Comparison of ENCODE assay signal across 18 cellular contexts in genomic region chr7:135742371-135742770, GRCh38. TPM values are rescaled to one million over a fixed set of nuclear protein-coding genes. Genes with fewer than 3 reads are reported as not detected.
"Had no signal": no experiment of that assay in that cellular context is flagged by ENCODE, and none has a peak within 500 bp of the region (broad histone marks: within the 10 kb centered on the region; RNA-seq: fewer than 3 reads in every experiment).

No MANE protein-coding gene starts in this region.

- DNase-seq: activated T-cell treated with anti-CD3 and anti-CD28 coated beads, Interleukin-2, amount 50 U/mL, for 1 hour; aorta; dorsolateral prefrontal cortex; effector memory CD8-positive, alpha-beta T cell; naive thymus-derived CD4-positive, alpha-beta T cell; occipital lobe; stimulated activated CD4-positive, alpha-beta T cell treated with anti-CD3 and anti-CD28 coated beads, Interleukin-4, amount 100 ng/mL, for 4 hours; stimulated activated naive CD8-positive, alpha-beta T cell treated with anti-CD3 and anti-CD28 coated beads, Interleukin-15, Interleukin-2, amounts not matched to agents 100 U/mL and 50 U/mL, for 24 hours; T-helper 1 cell had no signal

- H3K4me3 ChIP-seq: dorsolateral prefrontal cortex, lung had no signal

- H3K27ac ChIP-seq: dorsolateral prefrontal cortex had no signal

RNA-seq across cellular contexts. Expression of gene FAM180A, which starts 6.2 kb away (rescaled TPM):
- total RNA-seq: activated naive CD4-positive, alpha-beta T cell treated with anti-CD3 and anti-CD28 coated beads, Interleukin-2, amount 50 U/mL, for 72 hours; endothelial cell of umbilical vein; glomerular endothelial cell; kidney epithelial cell; naive thymus-derived CD4-positive, alpha-beta T cell; neural crest cell; occipital lobe; renal cortical epithelial cell; WTC11 had no signal
- polyA plus RNA-seq: endothelial cell of umbilical vein; naive thymus-derived CD4-positive, alpha-beta T cell had no signal

RNA-seq across cellular contexts. Expression of gene SLC13A4, which starts 14.4 kb away (rescaled TPM):
- total RNA-seq: activated naive CD4-positive, alpha-beta T cell treated with anti-CD3 and anti-CD28 coated beads, Interleukin-2, amount 50 U/mL, for 72 hours; endothelial cell of umbilical vein; fibroblast of villous mesenchyme; glomerular endothelial cell; naive thymus-derived CD4-positive, alpha-beta T cell; renal cortical epithelial cell had no signal
- polyA plus RNA-seq: endothelial cell of umbilical vein had no signal
